ENCODE assay signal across 1 cellular context in genomic region chr13:31923134-31923763, GRCh38.
A peak's percentile ranks its signal among the peaks of the same experiment; 100 is the strongest.
TF ChIP-seq lines count a peak whose summit lies in the region.

No MANE protein-coding gene starts in this region.

TF ChIP-seq in HEK293, 187 proteins besides CTCF, POLR2A, EP300 and RAD21 (continued from another document):
- no peak for TF ChIP-seq ZNF112 (tag by site-specific recombination; IDR thresholded peaks at IDR 0.05)
- TF ChIP-seq ZBTB21 (tag by site-specific recombination; IDR thresholded peaks at IDR 0.05): no peak
- TF ChIP-seq ZBTB6 (tag by site-specific recombination; IDR thresholded peaks at IDR 0.05): peak; percentile 90
- TF ChIP-seq KLF17 (tag by site-specific recombination; IDR thresholded peaks at IDR 0.05): no peak
- no peak for TF ChIP-seq ZNF391 (tag by site-specific recombination; IDR thresholded peaks at IDR 0.05; ENCODE audit: borderline replicate concordance, low read depth)
- TF ChIP-seq ZIC2 (tag by site-specific recombination; IDR thresholded peaks at IDR 0.05): no peak
